ENCODE assay signal across 10 cellular contexts in genomic region chr2:241041557-241042158, GRCh38. TPM values are rescaled to one million over a fixed set of nuclear protein-coding genes. Genes with fewer than 3 reads are reported as not detected.
DNase-seq lines count a peak whose midpoint lies in the region; ATAC-seq lines count a peak whose summit lies in the region.
"Had no signal": no experiment of that assay in that cellular context is flagged by ENCODE, and none has a peak within 500 bp of the region (broad histone marks: within the 10 kb centered on the region; RNA-seq: fewer than 3 reads in every experiment).

No MANE protein-coding gene starts in this region.

- ATAC-seq in HG02798 (IDR thresholded peaks at IDR 0.05; ENCODE audit: poor library complexity, unreplicated experiment) = peak; percentile 56
- peak; percentile 86 for ATAC-seq in stimulated activated memory B cell treated with anti-CD40 and anti-IgM and Interleukin-4, amounts not matched to agents 10 μg/mL and 1 μg/mL and 100 μg/mL, for 72 hours

- H3K36me3 Mint-ChIP-seq in activated CD4-positive, alpha-beta T cell treated with anti-CD3 and anti-CD28 coated beads, Interleukin-2, amount 10 ng/mL, durations not matched to agents 24 days and 14 days (ENCODE audit: low read depth) = peaks cover 7% of the 10 kb centered on the region
- H3K36me3 Mint-ChIP-seq in stimulated activated memory B cell treated with anti-CD40 and anti-IgM and Interleukin-4, amounts not matched to agents 10 μg/mL and 1 μg/mL and 100 μg/mL, for 72 hours = peaks cover 48% of the 10 kb centered on the region

- H3K4me3 Mint-ChIP-seq in activated CD4-positive, alpha-beta T cell treated with anti-CD3 and anti-CD28 coated beads, Interleukin-2, amount 10 ng/mL, durations not matched to agents 24 days and 14 days = no peak overlapping the region
- H3K4me3 Mint-ChIP-seq in stimulated activated memory B cell treated with anti-CD40 and anti-IgM and Interleukin-4, amounts not matched to agents 10 μg/mL and 1 μg/mL and 100 μg/mL, for 72 hours = peak overlapping the region; percentile 92

- peaks cover 24% of the 10 kb centered on the region for H3K4me1 Mint-ChIP-seq in activated CD4-positive, alpha-beta T cell treated with anti-CD3 and anti-CD28 coated beads, Interleukin-2, amount 10 ng/mL, durations not matched to agents 24 days and 14 days
- peaks cover 70% of the 10 kb centered on the region for H3K4me1 Mint-ChIP-seq in stimulated activated memory B cell treated with anti-CD40 and anti-IgM and Interleukin-4, amounts not matched to agents 10 μg/mL and 1 μg/mL and 100 μg/mL, for 72 hours

- no peak overlapping the region for H3K27ac Mint-ChIP-seq in activated CD4-positive, alpha-beta T cell treated with anti-CD3 and anti-CD28 coated beads, Interleukin-2, amount 10 ng/mL, durations not matched to agents 24 days and 14 days
- H3K27ac Mint-ChIP-seq in stimulated activated memory B cell treated with anti-CD40 and anti-IgM and Interleukin-4, amounts not matched to agents 10 μg/mL and 1 μg/mL and 100 μg/mL, for 72 hours = peak overlapping the region; percentile 84

- intact Hi-C loops in activated CD4-positive, alpha-beta T cell treated with anti-CD3 and anti-CD28 coated beads, Interleukin-2, amount 10 ng/mL, durations not matched to agents 24 days and 14 days (cut with micrococcal nuclease) = no loop called here

- peaks cover 16% of the 10 kb centered on the region for H3K27me3 Mint-ChIP-seq in activated CD4-positive, alpha-beta T cell treated with anti-CD3 and anti-CD28 coated beads, Interleukin-2, amount 10 ng/mL, durations not matched to agents 24 days and 14 days
- no peaks in the 10 kb centered on the region for H3K27me3 Mint-ChIP-seq in stimulated activated memory B cell treated with anti-CD40 and anti-IgM and Interleukin-4, amounts not matched to agents 10 μg/mL and 1 μg/mL and 100 μg/mL, for 72 hours

- no peaks in the 10 kb centered on the region for H3K9me3 Mint-ChIP-seq in activated CD4-positive, alpha-beta T cell treated with anti-CD3 and anti-CD28 coated beads, Interleukin-2, amount 10 ng/mL, durations not matched to agents 24 days and 14 days
- H3K9me3 Mint-ChIP-seq in stimulated activated memory B cell treated with anti-CD40 and anti-IgM and Interleukin-4, amounts not matched to agents 10 μg/mL and 1 μg/mL and 100 μg/mL, for 72 hours = no peaks in the 10 kb centered on the region

- peak; percentile 53 for DNase-seq in activated CD4-positive, alpha-beta T cell treated with anti-CD3 and anti-CD28 coated beads, Interleukin-2, amount 10 ng/mL, durations not matched to agents 24 days and 14 days
- no peak for DNase-seq in activated CD4-positive, alpha-beta T cell treated with anti-CD3 and anti-CD28 coated beads, Interleukin-2, amount 50 U/mL, for 48 hours
- DNase-seq in NCI-H146 treated with DMSO at 0.1 percent for 48 hours (lab: John Stamatoyannopoulos, UW; ENCODE audit: unreplicated experiment) (peak; percentile 36), G401 (ENCODE audit: low spot score) (no peak), NCI-H510A treated with DMSO at 0.1 percent for 48 hours (lab: John Stamatoyannopoulos, UW) (no peak), SHP77 (lab: John Stamatoyannopoulos, UW) (no peak)
- DNase-seq: SHP77 treated with DMSO at 0.1 percent for 48 hours; stimulated activated CD8-positive, alpha-beta memory T cell treated with anti-CD3 and anti-CD28 coated beads, Interleukin-4, amount 100 ng/mL, for 48 hours had no signal

- in situ Hi-C loops in G401 (cut with HindIII; ENCODE audit: low sequenced_read_pairs) = no loop called here

RNA-seq across cellular contexts. Expression of gene SNED1, which starts 43.2 kb away (rescaled TPM):
- total RNA-seq in activated CD4-positive, alpha-beta T cell treated with anti-CD3 and anti-CD28 coated beads, Interleukin-2, amount 10 ng/mL, durations not matched to agents 24 days and 14 days = 1.3 and 1.9 TPM in 2 replicates
- total RNA-seq in G401 (2014; rRNA removed; shearing (Covaris generic)) = 0.07 and 2.2 TPM in 2 replicates

Comparison
In these comparisons a context has a peak if more than half of its experiments do, and no peak if none do; other contexts are left out.
1. DNase-seq: peak in activated CD4-positive, alpha-beta T cell treated with anti-CD3 and anti-CD28 coated beads, Interleukin-2, amount 10 ng/mL, durations not matched to agents 24 days and 14 days (single experiment) and NCI-H146 treated with DMSO at 0.1 percent for 48 hours (single experiment); none in activated CD4-positive, alpha-beta T cell treated with anti-CD3 and anti-CD28 coated beads, Interleukin-2, amount 50 U/mL, for 48 hours (0 of 2), G401 (single experiment), NCI-H510A treated with DMSO at 0.1 percent for 48 hours (single experiment) and SHP77 (0 of 2).